Comparison of ENCODE assay signal across 8 cellular contexts in the genomic region with DNA sequence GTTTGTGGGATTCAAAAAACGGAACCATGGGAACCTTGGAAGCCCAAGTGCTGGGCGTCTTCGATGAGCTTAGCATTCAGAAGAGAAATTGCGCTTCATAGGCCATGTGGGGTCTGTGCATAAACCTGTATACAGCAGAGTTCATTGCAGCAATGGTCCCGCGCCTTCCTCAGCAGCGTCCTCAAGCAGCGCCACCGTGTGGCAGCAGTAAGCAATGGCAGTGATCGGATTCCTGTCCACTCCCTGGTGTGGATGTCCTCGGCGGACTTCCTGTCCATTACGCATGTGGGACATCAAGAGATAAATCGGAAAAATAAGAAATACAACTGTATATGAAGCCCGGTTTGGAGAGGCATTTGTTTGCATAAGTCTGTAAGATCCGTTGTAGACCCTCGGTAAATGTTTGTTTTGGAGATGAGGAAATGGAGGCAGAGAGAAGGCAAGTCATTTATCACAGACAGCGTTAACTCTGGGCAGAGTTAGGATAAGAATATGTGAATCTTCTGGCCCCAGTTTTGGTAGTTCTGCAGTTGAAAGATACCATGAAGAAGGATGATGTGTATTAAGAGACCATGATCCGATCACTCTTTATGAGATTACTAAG. TPM values are rescaled to one million over a fixed set of nuclear protein-coding genes. Genes with fewer than 3 reads are reported as not detected.
DNase-seq lines count a peak whose midpoint lies in the region; ATAC-seq and TF ChIP-seq lines count a peak whose summit lies in the region.

No MANE protein-coding gene starts in this region.

- H4K20me1 ChIP-seq in mammary epithelial cell (ENCODE audit: insufficient read depth, low read length): no peaks in the 10 kb centered on the region

- DNase-seq in AG09309 (ENCODE audit: low read depth) (no peak), KG1 (lab: John Stamatoyannopoulos, UW) (peak; percentile 3), mammary epithelial cell (no peak), thoracic aorta (ENCODE audit: low spot score) (no peak), A172 (ENCODE audit: low spot score) (no peak), hepatic stellate cell (ENCODE audit: low spot score) (no peak), NCI-H1694 treated with DMSO at 0.1 percent for 48 hours (lab: John Stamatoyannopoulos, UW) (no peak)

- H3K9me3 ChIP-seq in mammary epithelial cell (replicated peaks; ENCODE audit: insufficient read depth, low read length): peaks cover 22% of the 10 kb centered on the region
- H3K9me3 ChIP-seq in thoracic aorta: no peaks in the 10 kb centered on the region

- dilution Hi-C loops in mammary epithelial cell (cut with HindIII; ENCODE audit: low sequenced_read_pairs): no loop called here

- H3K27me3 ChIP-seq in mammary epithelial cell (ENCODE audit: insufficient read depth, low read length) (no peaks in the 10 kb centered on the region), thoracic aorta (replicated peaks; ENCODE audit: insufficient read depth) (no peaks in the 10 kb centered on the region)

- H3K4me1 ChIP-seq in mammary epithelial cell (ENCODE audit: insufficient read depth, low read length) (no peaks in the 10 kb centered on the region), thoracic aorta (ENCODE audit: control insufficient read depth in 1 of 2, low read depth in 2 of 2) (no peaks in the 10 kb centered on the region)

- H3K4me3 ChIP-seq in AG09309 (ENCODE audit: control insufficient read depth, low read depth, low read length): no peak overlapping the region
- no peak overlapping the region for H3K4me3 ChIP-seq in mammary epithelial cell (replicated peaks in 1 of 3; ENCODE audit: insufficient read depth in 1 of 3, low read depth in 2 of 3, low read length in 3 of 3)
- no peak overlapping the region for H3K4me3 ChIP-seq in thoracic aorta

- H3K79me2 ChIP-seq in mammary epithelial cell (ENCODE audit: insufficient read depth, low read length): no peaks in the 10 kb centered on the region

- ATAC-seq in GM18907 (IDR thresholded peaks at IDR 0.05; ENCODE audit: unreplicated experiment) (peak; percentile 66), thoracic aorta (ENCODE audit: insufficient number of reproducible peaks, low FRiP score, low read depth) (no peak)

- H2AFZ ChIP-seq in mammary epithelial cell (ENCODE audit: low read depth, low read length): no peak overlapping the region

- no peak overlapping the region for H3K4me2 ChIP-seq in mammary epithelial cell (ENCODE audit: insufficient read depth, low read depth, low read length)

- BruUV-seq in mammary epithelial cell (replicated peaks; lab: Mats Ljungman, UMichigan): no TSS peak

- H3K36me3 ChIP-seq in mammary epithelial cell (ENCODE audit: insufficient read depth, low read length) (no peaks in the 10 kb centered on the region), thoracic aorta (no peaks in the 10 kb centered on the region)

- CTCF ChIA-PET in mammary epithelial cell (lab: Charles Lee; ENCODE audit: low non-redundant PET): no interaction called here

- peak; percentile 8 for TF ChIP-seq CTCF in AG09309 (IDR thresholded peaks at IDR 0.05; ENCODE audit: control insufficient read depth, insufficient read depth, low read depth, low read length, missing control alignments)
- peak; percentile 17 to 35 for TF ChIP-seq CTCF in mammary epithelial cell (conservative IDR thresholded peaks at IDR 0.05 in 1 of 2, IDR thresholded peaks at IDR 0.05 in 1 of 2; ENCODE audit: extremely low read depth in 1 of 2, insufficient read depth in 1 of 2, low read depth in 1 of 2, low read length in 2 of 2)
- peak; percentile 21 for TF ChIP-seq CTCF in thoracic aorta (IDR thresholded peaks at IDR 0.05)

- in situ Hi-C loops in mammary epithelial cell (cut with MboI; ENCODE audit: low sequenced_read_pairs in 2 of 2): no loop called here

- no peak overlapping the region for H3K27ac ChIP-seq in mammary epithelial cell (ENCODE audit: insufficient read depth, low read depth, low read length)
- no peak overlapping the region for H3K27ac ChIP-seq in thoracic aorta

- H3K9ac ChIP-seq in mammary epithelial cell (ENCODE audit: insufficient read depth, low read length): no peak overlapping the region

- WGBS in mammary epithelial cell (ENCODE audit: low coverage, missing lambda C conversion rate): 79% methylated on average over 17 of the region's 19 CpGs

- intact Hi-C loops in mammary epithelial cell (cut with micrococcal nuclease): no loop called here

RNA-seq across cellular contexts. Expression of a gene that starts 57.7 kb away (rescaled TPM):
- total RNA-seq in mammary epithelial cell (not detected), thoracic aorta (100 to 1,000 TPM; 103 to 116 TPM)
- not detected for polyA plus RNA-seq in mammary epithelial cell
- polyA minus RNA-seq in mammary epithelial cell: not detected
- not detected in 2 replicates for total RNA-seq in A172 (2014; rRNA removed; shearing (Covaris generic))

Comparison
In these comparisons a context has a peak if more than half of its experiments do, and no peak if none do; other contexts are left out.
1. RNA of a gene that starts 57.7 kb away (total RNA-seq): 103 to 116 TPM in thoracic aorta; not detected in mammary epithelial cell and not detected in A172; every median in the first group is over 100 times any median in the second.
2. Peak in every context shown above with its lines, with median percentiles within 50 percentile points of each other: CTCF ChIP-seq.